In genomic region chr7:138223402-138223872, GRCh38 we compare ENCODE assay signal across 1 cellular context.
TF ChIP-seq lines count a peak whose summit lies in the region.

No MANE protein-coding gene starts in this region.

TF ChIP-seq in K562, 482 proteins besides CTCF, POLR2A, EP300 and RAD21 (continued from another document and continues in another):
- TF ChIP-seq CUX1 (CRISPR knock-in tag; IDR thresholded peaks at IDR 0.05) = no peak
- TF ChIP-seq SMAD2 (IDR thresholded peaks at IDR 0.05; ENCODE audit: low read depth, low read length) = no peak
- no peak for TF ChIP-seq U2AF1 (optimal IDR thresholded peaks at IDR 0.05; ENCODE audit: low read depth, low read length)
- peak; percentile 81 for TF ChIP-seq DDX20 (tag; IDR thresholded peaks at IDR 0.05; ENCODE audit: low read depth)
- TF ChIP-seq ZNF282 (CRISPR knock-in tag; IDR thresholded peaks at IDR 0.05) = no peak
- TF ChIP-seq ZNF76 (CRISPR knock-in tag; IDR thresholded peaks at IDR 0.05; ENCODE audit: borderline replicate concordance) = peak; percentile 79
- TF ChIP-seq ZBTB11 (CRISPR knock-in tag; IDR thresholded peaks at IDR 0.05) = peak in 1 of 3 experiments; percentile 42; a peak in 1 of 6 replicates
- no peak for TF ChIP-seq ZNF512 (tag; IDR thresholded peaks at IDR 0.05)
- TF ChIP-seq POLR2B (IDR thresholded peaks at IDR 0.05; ENCODE audit: low read depth, partially characterized antibody) = no peak
- TF ChIP-seq HSF4 (CRISPR knock-in tag; IDR thresholded peaks at IDR 0.05; ENCODE audit: borderline replicate concordance) = peak; percentile 95
- peak; percentile 78 for TF ChIP-seq ID3 (CRISPR knock-in tag; IDR thresholded peaks at IDR 0.05)
- TF ChIP-seq ID3 (tag; IDR thresholded peaks at IDR 0.05) = peak; percentile 98
- peak; percentile 55; the same call in 1 of the 2 replicates for TF ChIP-seq CEBPB (tag; IDR thresholded peaks at IDR 0.05)
- TF ChIP-seq CBX2 (IDR thresholded peaks at IDR 0.05; ENCODE audit: insufficient read depth, low read length, poor library complexity, severe bottlenecking) = no peak
- TF ChIP-seq BRD4 (IDR thresholded peaks at IDR 0.05) = no peak
- peak; percentile 98 for TF ChIP-seq DMBX1 (CRISPR knock-in tag; IDR thresholded peaks at IDR 0.05; ENCODE audit: borderline replicate concordance)
- TF ChIP-seq ATF3 (IDR thresholded peaks at IDR 0.05) = 0 out of 2 replicates have a peak, but pooled peaks have one; percentile 10
- no peak for TF ChIP-seq ATF3 (CRISPR knock-in tag; conservative IDR thresholded peaks at IDR 0.05)
- TF ChIP-seq ZEB2 (IDR thresholded peaks at IDR 0.05) = 0 out of 2 replicates have a peak, but pooled peaks have one; percentile 27
- no peak for TF ChIP-seq SETDB1 (IDR thresholded peaks at IDR 0.05; ENCODE audit: low read length)
- TF ChIP-seq ATF4 (CRISPR knock-in tag; IDR thresholded peaks at IDR 0.05) = peak; percentile 84
- no peak for TF ChIP-seq COPS2 (conservative IDR thresholded peaks at IDR 0.05)
- peak; percentile 80 for TF ChIP-seq SMAD3 (CRISPR knock-in tag; conservative IDR thresholded peaks at IDR 0.05)
- peak; percentile 79 for TF ChIP-seq ZFP36 (IDR thresholded peaks at IDR 0.05; ENCODE audit: low read depth, low read length, partially characterized antibody)
- TF ChIP-seq STAT5B (CRISPR knock-in tag; IDR thresholded peaks at IDR 0.05) = 0 out of 2 replicates have a peak, but pooled peaks have one; percentile 59
- TF ChIP-seq ELK1 (CRISPR knock-in tag; IDR thresholded peaks at IDR 0.05) = no peak
- 0 out of 2 replicates have a peak, but pooled peaks have one; percentile 22 for TF ChIP-seq JUN (IDR thresholded peaks at IDR 0.05; ENCODE audit: borderline replicate concordance, low read depth, low read length)
- no peak for TF ChIP-seq JUN (CRISPR knock-in tag; IDR thresholded peaks at IDR 0.05; ENCODE audit: borderline replicate concordance)
- TF ChIP-seq DEAF1 (CRISPR knock-in tag; IDR thresholded peaks at IDR 0.05) = no peak
- TF ChIP-seq ZBTB49 (CRISPR knock-in tag; IDR thresholded peaks at IDR 0.05; ENCODE audit: borderline replicate concordance) = no peak
- TF ChIP-seq NFIX (CRISPR knock-in tag; IDR thresholded peaks at IDR 0.05; ENCODE audit: low read depth) = peak; percentile 30; the same call in 1 of the 2 replicates
- no peak for TF ChIP-seq ZFX (CRISPR knock-in tag; IDR thresholded peaks at IDR 0.05)
- TF ChIP-seq ZNF212 (CRISPR knock-in tag; IDR thresholded peaks at IDR 0.05) = peak; percentile 89
- TF ChIP-seq HDAC8 (tag; IDR thresholded peaks at IDR 0.05) = peak; percentile 88
- peak; percentile 66 for TF ChIP-seq CXXC5 (CRISPR knock-in tag; IDR thresholded peaks at IDR 0.05)
- no peak for TF ChIP-seq ZNF589 (CRISPR knock-in tag; IDR thresholded peaks at IDR 0.05; ENCODE audit: low read depth)
- TF ChIP-seq TCF3 (CRISPR knock-in tag; IDR thresholded peaks at IDR 0.05) = peak; percentile 85
- TF ChIP-seq MEF2D (tag; conservative IDR thresholded peaks at IDR 0.05; ENCODE audit: low read depth) = 0 out of 2 replicates have a peak, but pooled peaks have one; percentile 27
- TF ChIP-seq BRF2 (IDR thresholded peaks at IDR 0.05; ENCODE audit: borderline replicate concordance, insufficient read depth, insufficient read length) = no peak
- TF ChIP-seq LARP7 (IDR thresholded peaks at IDR 0.05) = no peak
- TF ChIP-seq ELK3 (CRISPR knock-in tag; IDR thresholded peaks at IDR 0.05) = peak; percentile 54; the same call in 1 of the 2 replicates
- no peak for TF ChIP-seq FOXA1 (IDR thresholded peaks at IDR 0.05; ENCODE audit: borderline replicate concordance)
- TF ChIP-seq CC2D1A (IDR thresholded peaks at IDR 0.05) = peak; percentile 66; the same call in 1 of the 2 replicates
- no peak for TF ChIP-seq ZNF561 (CRISPR knock-in tag; conservative IDR thresholded peaks at IDR 0.05)
